Comparison of ENCODE assay signal across 1 cellular context in genomic region chrX:16186380-16187007, GRCh38.
TF ChIP-seq lines count a peak whose summit lies in the region.

No MANE protein-coding gene starts in this region.

TF ChIP-seq in WTC11, 78 proteins besides CTCF, POLR2A, EP300 and RAD21 (continued from another document):
- TF ChIP-seq, protein P1, sequence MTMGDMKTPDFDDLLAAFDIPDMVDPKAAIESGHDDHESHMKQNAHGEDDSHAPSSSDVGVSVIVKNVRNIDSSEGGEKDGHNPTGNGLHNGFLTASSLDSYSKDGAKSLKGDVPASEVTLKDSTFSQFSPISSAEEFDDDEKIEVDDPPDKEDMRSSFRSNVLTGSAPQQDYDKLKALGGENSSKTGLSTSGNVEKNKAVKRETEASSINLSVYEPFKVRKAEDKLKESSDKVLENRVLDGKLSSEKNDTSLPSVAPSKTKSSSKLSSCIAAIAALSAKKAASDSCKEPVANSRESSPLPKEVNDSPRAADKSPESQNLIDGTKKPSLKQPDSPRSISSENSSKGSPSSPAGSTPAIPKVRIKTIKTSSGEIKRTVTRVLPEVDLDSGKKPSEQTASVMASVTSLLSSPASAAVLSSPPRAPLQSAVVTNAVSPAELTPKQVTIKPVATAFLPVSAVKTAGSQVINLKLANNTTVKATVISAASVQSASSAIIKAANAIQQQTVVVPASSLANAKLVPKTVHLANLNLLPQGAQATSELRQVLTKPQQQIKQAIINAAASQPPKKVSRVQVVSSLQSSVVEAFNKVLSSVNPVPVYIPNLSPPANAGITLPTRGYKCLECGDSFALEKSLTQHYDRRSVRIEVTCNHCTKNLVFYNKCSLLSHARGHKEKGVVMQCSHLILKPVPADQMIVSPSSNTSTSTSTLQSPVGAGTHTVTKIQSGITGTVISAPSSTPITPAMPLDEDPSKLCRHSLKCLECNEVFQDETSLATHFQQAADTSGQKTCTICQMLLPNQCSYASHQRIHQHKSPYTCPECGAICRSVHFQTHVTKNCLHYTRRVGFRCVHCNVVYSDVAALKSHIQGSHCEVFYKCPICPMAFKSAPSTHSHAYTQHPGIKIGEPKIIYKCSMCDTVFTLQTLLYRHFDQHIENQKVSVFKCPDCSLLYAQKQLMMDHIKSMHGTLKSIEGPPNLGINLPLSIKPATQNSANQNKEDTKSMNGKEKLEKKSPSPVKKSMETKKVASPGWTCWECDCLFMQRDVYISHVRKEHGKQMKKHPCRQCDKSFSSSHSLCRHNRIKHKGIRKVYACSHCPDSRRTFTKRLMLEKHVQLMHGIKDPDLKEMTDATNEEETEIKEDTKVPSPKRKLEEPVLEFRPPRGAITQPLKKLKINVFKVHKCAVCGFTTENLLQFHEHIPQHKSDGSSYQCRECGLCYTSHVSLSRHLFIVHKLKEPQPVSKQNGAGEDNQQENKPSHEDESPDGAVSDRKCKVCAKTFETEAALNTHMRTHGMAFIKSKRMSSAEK (CRISPR knock-in tag; IDR thresholded peaks at IDR 0.05; ENCODE audit: borderline replicate concordance), result no peak
- TF ChIP-seq GABPB1 (CRISPR knock-in tag; IDR thresholded peaks at IDR 0.05), result no peak
- TF ChIP-seq ETV6 (CRISPR knock-in tag; IDR thresholded peaks at IDR 0.05), result no peak
- TF ChIP-seq FOXJ3 (CRISPR knock-in tag; IDR thresholded peaks at IDR 0.05; ENCODE audit: borderline replicate concordance), result no peak
- no peak for TF ChIP-seq ATF3 (CRISPR knock-in tag; conservative IDR thresholded peaks at IDR 0.05)
- no peak for TF ChIP-seq IRF2 (CRISPR knock-in tag; IDR thresholded peaks at IDR 0.05; ENCODE audit: borderline replicate concordance, low read depth)
- TF ChIP-seq ZNF232 (CRISPR knock-in tag; IDR thresholded peaks at IDR 0.05), result no peak
- TF ChIP-seq SMAD4 (CRISPR knock-in tag; IDR thresholded peaks at IDR 0.05), result no peak
- no peak for TF ChIP-seq ZNF416 (CRISPR knock-in tag; IDR thresholded peaks at IDR 0.05)
- TF ChIP-seq TCF7 (CRISPR knock-in tag; IDR thresholded peaks at IDR 0.05; ENCODE audit: low read depth), result no peak
- TF ChIP-seq, protein P2, sequence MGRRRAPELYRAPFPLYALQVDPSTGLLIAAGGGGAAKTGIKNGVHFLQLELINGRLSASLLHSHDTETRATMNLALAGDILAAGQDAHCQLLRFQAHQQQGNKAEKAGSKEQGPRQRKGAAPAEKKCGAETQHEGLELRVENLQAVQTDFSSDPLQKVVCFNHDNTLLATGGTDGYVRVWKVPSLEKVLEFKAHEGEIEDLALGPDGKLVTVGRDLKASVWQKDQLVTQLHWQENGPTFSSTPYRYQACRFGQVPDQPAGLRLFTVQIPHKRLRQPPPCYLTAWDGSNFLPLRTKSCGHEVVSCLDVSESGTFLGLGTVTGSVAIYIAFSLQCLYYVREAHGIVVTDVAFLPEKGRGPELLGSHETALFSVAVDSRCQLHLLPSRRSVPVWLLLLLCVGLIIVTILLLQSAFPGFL (CRISPR knock-in tag; IDR thresholded peaks at IDR 0.05; ENCODE audit: borderline replicate concordance), result no peak
- TF ChIP-seq ZNF219 (CRISPR knock-in tag; IDR thresholded peaks at IDR 0.05; ENCODE audit: borderline replicate concordance), result no peak
- TF ChIP-seq, protein P3, sequence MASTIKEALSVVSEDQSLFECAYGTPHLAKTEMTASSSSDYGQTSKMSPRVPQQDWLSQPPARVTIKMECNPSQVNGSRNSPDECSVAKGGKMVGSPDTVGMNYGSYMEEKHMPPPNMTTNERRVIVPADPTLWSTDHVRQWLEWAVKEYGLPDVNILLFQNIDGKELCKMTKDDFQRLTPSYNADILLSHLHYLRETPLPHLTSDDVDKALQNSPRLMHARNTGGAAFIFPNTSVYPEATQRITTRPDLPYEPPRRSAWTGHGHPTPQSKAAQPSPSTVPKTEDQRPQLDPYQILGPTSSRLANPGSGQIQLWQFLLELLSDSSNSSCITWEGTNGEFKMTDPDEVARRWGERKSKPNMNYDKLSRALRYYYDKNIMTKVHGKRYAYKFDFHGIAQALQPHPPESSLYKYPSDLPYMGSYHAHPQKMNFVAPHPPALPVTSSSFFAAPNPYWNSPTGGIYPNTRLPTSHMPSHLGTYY (CRISPR knock-in tag; IDR thresholded peaks at IDR 0.05), result no peak
